ENCODE assay signal across 1 cellular context in the genomic region with DNA sequence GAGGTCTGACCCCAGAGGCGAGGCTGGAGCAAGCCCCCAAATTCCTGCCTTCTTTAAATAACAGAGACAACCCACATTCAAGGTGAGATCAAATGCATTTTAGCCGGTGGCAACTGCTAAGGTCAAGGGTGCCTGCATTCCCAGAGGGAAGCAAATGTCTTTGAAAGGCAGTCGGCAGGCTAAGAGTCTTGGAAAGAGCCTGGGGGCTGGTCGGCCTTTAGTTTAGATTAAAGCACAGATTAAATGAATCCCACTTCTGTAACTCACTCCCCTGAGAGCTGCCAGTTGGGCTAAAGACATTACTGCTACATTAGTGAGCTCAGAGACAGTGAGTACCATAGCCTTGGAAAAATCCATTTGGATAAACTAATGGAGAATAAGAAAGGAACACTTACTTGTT.
TF ChIP-seq lines count a peak whose summit lies in the region.

No MANE protein-coding gene starts in this region.

TF ChIP-seq in GM23338, 12 proteins besides CTCF, POLR2A, EP300 and RAD21 (continued from another document):
- TF ChIP-seq STAT1 (IDR thresholded peaks at IDR 0.05; ENCODE audit: unreplicated experiment) (no peak), JUNB (IDR thresholded peaks at IDR 0.05; ENCODE audit: unreplicated experiment) (no peak), ZNF331 (CRISPR knock-in tag; IDR thresholded peaks at IDR 0.05; ENCODE audit: low read depth) (no peak)
TF ChIP-seq in GM23338: peak in this region for 0.
